In genomic region chr10:10623958-10624590, GRCh38 we compare ENCODE assay signal across 23 cellular contexts.
A peak's percentile ranks its signal among the peaks of the same experiment; 100 is the strongest.
DNase-seq lines count a peak whose midpoint lies in the region; ATAC-seq lines count a peak whose summit lies in the region.
"Had no signal": no experiment of that assay in that cellular context is flagged by ENCODE, and none has a peak within 500 bp of the region (broad histone marks: within the 10 kb centered on the region; RNA-seq: fewer than 3 reads in every experiment).

No MANE protein-coding gene starts in this region.

- ATAC-seq in Right ventricle myocardium superior (ENCODE audit: poor library complexity) (peak; percentile 91), sciatic nerve (peak; percentile 52)
- ATAC-seq: WTC11 had no signal

- intact Hi-C loops in Right ventricle myocardium superior (cut with DNase I) (no loop called here), sciatic nerve (cut with DNase I) (no loop called here)

- peak; percentile 38 for DNase-seq in LHCN-M2 (ENCODE audit: low read depth)
- peak; percentile 23 for DNase-seq in astrocyte of the hippocampus (ENCODE audit: low read depth, low spot score)
- DNase-seq in Right ventricle myocardium superior = no peak
- DNase-seq in sciatic nerve (ENCODE audit: low spot score) = no peak
- DNase-seq in NCI-H69 (lab: John Stamatoyannopoulos, UW) = no peak
- no peak for DNase-seq in stimulated activated CD4-positive, alpha-beta T cell treated with anti-CD3 and anti-CD28 coated beads, Interleukin-4, amount 100 ng/mL, for 4 hours
- no peak for DNase-seq in NCI-H2081 (lab: John Stamatoyannopoulos, UW)
- DNase-seq: activated naive CD4-positive, alpha-beta T cell treated with anti-CD3 and anti-CD28 coated beads for 36 hours; BE2C; CD8-positive, alpha-beta memory T cell; central memory CD4-positive, alpha-beta T cell; DMS153; Kasumi-1; NCI-H1048; NCI-H1694; NCI-H2171; NCI-H526; posterior cingulate gyrus; SIG-M5; stimulated activated CD4-positive, alpha-beta T cell treated with anti-CD3 and anti-CD28 coated beads, Interleukin-15, amount 100 ng/mL, for 24 hours; stimulated activated naive CD4-positive, alpha-beta T cell; T1000 had no signal

Comparison
In these comparisons a context has a peak if more than half of its experiments do, and no peak if none do; other contexts are left out.
1. DNase-seq: peak in LHCN-M2 (single experiment) and astrocyte of the hippocampus (single experiment); none in Right ventricle myocardium superior (single experiment), sciatic nerve (single experiment), NCI-H69 (single experiment), stimulated activated CD4-positive, alpha-beta T cell treated with anti-CD3 and anti-CD28 coated beads, Interleukin-4, amount 100 ng/mL, for 4 hours (0 of 2) and NCI-H2081 (0 of 2).